In the genomic region with DNA sequence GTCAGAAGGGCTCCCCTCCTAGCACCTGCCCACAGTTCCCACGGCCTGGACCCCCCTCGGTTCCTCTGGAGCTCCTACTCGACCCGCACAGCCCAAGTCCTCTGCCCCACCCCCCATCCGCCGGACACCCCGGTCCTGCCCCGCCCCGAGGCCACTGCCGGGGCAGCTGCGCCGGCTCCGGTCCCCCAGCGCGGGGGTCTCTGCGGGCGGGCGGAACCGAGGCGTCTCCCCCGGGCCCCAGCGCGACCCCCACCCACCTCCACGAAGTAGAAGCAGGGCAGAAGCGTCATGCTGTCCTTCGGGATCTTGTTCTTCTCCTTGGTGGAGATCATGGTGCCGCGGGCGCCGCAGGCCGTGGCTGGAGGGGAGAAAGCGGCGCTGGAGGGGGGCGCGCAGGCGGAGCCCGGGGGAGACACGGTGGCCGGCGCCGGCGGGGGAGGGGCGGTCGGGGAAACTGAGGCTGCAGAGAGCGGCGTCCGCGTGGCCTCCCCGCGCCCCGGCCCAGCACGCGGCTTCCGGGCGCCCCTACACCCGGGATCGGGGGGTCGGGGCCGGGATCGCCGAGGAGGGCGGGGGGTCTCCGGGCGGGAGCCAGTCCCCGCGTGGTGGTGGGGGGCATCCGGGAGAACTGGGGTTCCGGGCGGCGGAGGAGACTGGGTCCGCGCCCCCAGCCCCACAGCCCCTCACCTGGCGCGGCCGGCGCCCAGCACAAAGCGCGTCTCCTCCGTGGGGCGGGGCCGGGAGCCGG, we compare ENCODE assay signal across 10 cellular contexts. TPM values are rescaled to one million over a fixed set of nuclear protein-coding genes. Genes with fewer than 3 reads are reported as not detected.
A peak's percentile ranks its signal among the peaks of the same experiment; 100 is the strongest.
DNase-seq lines count a peak whose midpoint lies in the region; ATAC-seq, FAIRE-seq and TF ChIP-seq lines count a peak whose summit lies in the region.
"Had no signal": no experiment of that assay in that cellular context is flagged by ENCODE, and none has a peak within 500 bp of the region (broad histone marks: within the 10 kb centered on the region; RNA-seq: fewer than 3 reads in every experiment).

A gene with protein sequence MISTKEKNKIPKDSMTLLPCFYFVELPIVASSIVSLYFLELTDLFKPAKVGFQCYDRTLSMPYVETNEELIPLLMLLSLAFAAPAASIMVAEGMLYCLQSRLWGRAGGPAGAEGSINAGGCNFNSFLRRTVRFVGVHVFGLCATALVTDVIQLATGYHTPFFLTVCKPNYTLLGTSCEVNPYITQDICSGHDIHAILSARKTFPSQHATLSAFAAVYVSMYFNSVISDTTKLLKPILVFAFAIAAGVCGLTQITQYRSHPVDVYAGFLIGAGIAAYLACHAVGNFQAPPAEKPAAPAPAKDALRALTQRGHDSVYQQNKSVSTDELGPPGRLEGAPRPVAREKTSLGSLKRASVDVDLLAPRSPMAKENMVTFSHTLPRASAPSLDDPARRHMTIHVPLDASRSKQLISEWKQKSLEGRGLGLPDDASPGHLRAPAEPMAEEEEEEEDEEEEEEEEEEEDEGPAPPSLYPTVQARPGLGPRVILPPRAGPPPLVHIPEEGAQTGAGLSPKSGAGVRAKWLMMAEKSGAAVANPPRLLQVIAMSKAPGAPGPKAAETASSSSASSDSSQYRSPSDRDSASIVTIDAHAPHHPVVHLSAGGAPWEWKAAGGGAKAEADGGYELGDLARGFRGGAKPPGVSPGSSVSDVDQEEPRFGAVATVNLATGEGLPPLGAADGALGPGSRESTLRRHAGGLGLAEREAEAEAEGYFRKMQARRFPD (minus strand): TSS at position 728 of the 748 bp plus-strand sequence. CDS start 396 bp downstream, at position 332.

- TF ChIP-seq POLR2A in endothelial cell of umbilical vein (IDR thresholded peaks at IDR 0.05; ENCODE audit: low read depth, low read length) = no peak

- H3K27me3 ChIP-seq in AG04450 (ENCODE audit: control insufficient read depth, insufficient read depth, low read length) = no peaks in the 10 kb centered on the region
- H3K27me3 ChIP-seq in endothelial cell of umbilical vein (ENCODE audit: control insufficient read depth in 2 of 2, insufficient read depth in 2 of 2, low read length in 2 of 2) = no peaks in the 10 kb centered on the region
- H3K27me3 ChIP-seq in PC-3 (ENCODE audit: low read length) = no peaks in the 10 kb centered on the region

- DNase-seq in AG04450 (ENCODE audit: low read depth, low spot score) = no peak
- DNase-seq in HuH-7.5 (ENCODE audit: low spot score) = peak; percentile 77
- DNase-seq in endothelial cell of umbilical vein (ENCODE audit: low read depth, low spot score) = no peak
- DNase-seq in neural crest cell (ENCODE audit: low read depth, low spot score) = no peak
- DNase-seq in UCSD-AML1 (lab: John Stamatoyannopoulos, UW; ENCODE audit: unreplicated experiment) = no peak
- DNase-seq in activated T-cell treated with anti-CD3 and anti-CD28 coated beads for 4 hours = no peak
- no peak for DNase-seq in GM19238 (ENCODE audit: insufficient read length, low spot score)
- DNase-seq in PC-3 = no peak
- DNase-seq: naive B cell, SHP77 treated with DMSO at 0.1 percent for 48 hours had no signal

- no peaks in the 10 kb centered on the region for H3F3A ChIP-seq in PC-3 (ENCODE audit: low read length, unreplicated experiment)

- no peaks in the 10 kb centered on the region for H3K36me3 ChIP-seq in endothelial cell of umbilical vein (ENCODE audit: control insufficient read depth in 2 of 2, extremely low read depth in 1 of 2, insufficient read depth in 2 of 2, low read length in 2 of 2)
- no peaks in the 10 kb centered on the region for H3K36me3 ChIP-seq in PC-3 (ENCODE audit: low read depth, low read length)

- no peak for FAIRE-seq in endothelial cell of umbilical vein (lab: Jason Lieb, UNC)

- H3K9me3 Mint-ChIP-seq in neural crest cell = peaks cover 3% of the 10 kb centered on the region

- no peaks in the 10 kb centered on the region for H3K9me2 ChIP-seq in PC-3 (replicated peaks; ENCODE audit: low read length)

- peak within 1 kb of the TSS; percentile 81 for H3K4me3 Mint-ChIP-seq in neural crest cell

- no peaks in the 10 kb centered on the region for H3K4me1 ChIP-seq in endothelial cell of umbilical vein (ENCODE audit: control insufficient read depth, extremely low read depth, insufficient read depth, low read length)
- no peaks in the 10 kb centered on the region for H3K4me1 ChIP-seq in PC-3 (ENCODE audit: insufficient read depth, low read length)

- H2AFZ ChIP-seq in endothelial cell of umbilical vein (ENCODE audit: low read depth, low read length) (no peak within 1 kb of the TSS), PC-3 (ENCODE audit: low read length) (no peak within 1 kb of the TSS)

- H3K79me2 ChIP-seq in endothelial cell of umbilical vein (ENCODE audit: control insufficient read depth, insufficient read depth, low read length) (no peaks in the 10 kb centered on the region), PC-3 (ENCODE audit: low read length) (no peaks in the 10 kb centered on the region)

- POLR2A ChIA-PET in AG04450 (lab: Yijun Ruan, JAX) (no interaction called here), endothelial cell of umbilical vein (lab: Charles Lee) (no interaction called here), PC-3 (lab: Charles Lee; ENCODE audit: unreplicated experiment) (no interaction called here)

- no peaks in the 10 kb centered on the region for H3K27me3 Mint-ChIP-seq in neural crest cell (ENCODE audit: low read depth)

- H3K27ac ChIP-seq in AG04450 (ENCODE audit: low read depth, low read length) (no peak within 1 kb of the TSS), endothelial cell of umbilical vein (ENCODE audit: insufficient read depth, low read depth, low read length) (no peak within 1 kb of the TSS), PC-3 (ENCODE audit: low read length) (no peak within 1 kb of the TSS)

- no peaks in the 10 kb centered on the region for H3K9me1 ChIP-seq in endothelial cell of umbilical vein (replicated peaks; ENCODE audit: control insufficient read depth, extremely low read depth, insufficient read depth, low read length)

- H4K20me1 ChIP-seq in endothelial cell of umbilical vein (replicated peaks; ENCODE audit: control insufficient read depth, extremely low read depth, insufficient read depth, low read length) = no peaks in the 10 kb centered on the region
- H4K20me1 ChIP-seq in PC-3 (ENCODE audit: low read length) = no peaks in the 10 kb centered on the region

- no peak within 1 kb of the TSS for H3K4me2 ChIP-seq in endothelial cell of umbilical vein (ENCODE audit: insufficient read depth, low read length)
- H3K4me2 ChIP-seq in PC-3 (ENCODE audit: low read length) = no peak within 1 kb of the TSS

- TF ChIP-seq CTCF in AG04450 (IDR thresholded peaks at IDR 0.05; ENCODE audit: low read depth, low read length) (no peak), endothelial cell of umbilical vein (IDR thresholded peaks at IDR 0.05; ENCODE audit: extremely low read depth in 1 of 2, insufficient read depth in 1 of 2, low read depth in 1 of 2, low read length in 2 of 2) (no peak), neural crest cell (conservative IDR thresholded peaks at IDR 0.05) (no peak), PC-3 (conservative IDR thresholded peaks at IDR 0.05; ENCODE audit: low read depth, low read length) (no peak)

- intact Hi-C loops in endothelial cell of umbilical vein (cut with micrococcal nuclease) = no loop called here
- intact Hi-C loops in PC-3 (cut with micrococcal nuclease) = no loop called here

- H3K27ac Mint-ChIP-seq in neural crest cell (ENCODE audit: unreplicated experiment) = no peak within 1 kb of the TSS

- H3K36me3 Mint-ChIP-seq in neural crest cell (ENCODE audit: low read depth) = peaks cover 3% of the 10 kb centered on the region

- CTCF ChIA-PET in AG04450 (lab: Charles Lee) = no interaction called here
- CTCF ChIA-PET in endothelial cell of umbilical vein (lab: Charles Lee) = no interaction called here
- CTCF ChIA-PET in PC-3 (lab: Charles Lee) = no interaction called here

- no peaks in the 10 kb centered on the region for H3K4me1 Mint-ChIP-seq in neural crest cell

- no peak within 1 kb of the TSS for H3K9ac ChIP-seq in endothelial cell of umbilical vein (replicated peaks; ENCODE audit: extremely low read depth, insufficient read depth, low read length)
- H3K9ac ChIP-seq in PC-3 (ENCODE audit: low read length) = no peak within 1 kb of the TSS

- ATAC-seq in PC-3 = no peak

- H3K9me3 ChIP-seq in AG04450 (ENCODE audit: control insufficient read depth, insufficient read depth, low read length) (peaks cover 5% of the 10 kb centered on the region; the same call in 1 of the 2 replicates), endothelial cell of umbilical vein (replicated peaks; ENCODE audit: control insufficient read depth, insufficient read depth, low read length) (no peaks in the 10 kb centered on the region), PC-3 (ENCODE audit: low read length) (no peaks in the 10 kb centered on the region)

- no TSS peak for BruUV-seq in endothelial cell of umbilical vein (replicated peaks; lab: Mats Ljungman, UMichigan)
- BruUV-seq in PC-3 (replicated peaks; lab: Mats Ljungman, UMichigan) = no TSS peak

- dilution Hi-C loops in endothelial cell of umbilical vein (cut with MboI; ENCODE audit: extremely low pct_ligation_motif_present, low sequenced_read_pairs) = no loop called here

- H3K4me3 ChIP-seq in AG04450 (ENCODE audit: low read depth, low read length) = peak within 1 kb of the TSS; percentile 48
- peak within 1 kb of the TSS in 1 of 3 experiments; percentile 21 for H3K4me3 ChIP-seq in endothelial cell of umbilical vein (replicated peaks in 1 of 3; ENCODE audit: insufficient read depth in 1 of 3, low read depth in 1 of 3, low read length in 3 of 3)
- no peak within 1 kb of the TSS for H3K4me3 ChIP-seq in PC-3 (ENCODE audit: low read length)

TF ChIP-seq in endothelial cell of umbilical vein, 7 proteins besides CTCF, POLR2A, EP300 and RAD21 (continues in another document):
- TF ChIP-seq FOS (IDR thresholded peaks at IDR 0.05; ENCODE audit: borderline replicate concordance, insufficient read depth, low read length) (no peak), POLR2AphosphoS5 (IDR thresholded peaks at IDR 0.05; ENCODE audit: insufficient read depth, low read depth, low read length) (no peak), EZH2 (IDR thresholded peaks at IDR 0.05; ENCODE audit: borderline replicate concordance, low read depth, low read length, severe bottlenecking) (peak; percentile 50), GATA2 (IDR thresholded peaks at IDR 0.05; ENCODE audit: insufficient read depth, insufficient read length, low read depth, low read length) (no peak)

RNA-seq across cellular contexts. Expression of the gene that starts here (rescaled TPM):
- polyA plus RNA-seq in AG04450 (2011; rRNA removed) (1.3 and 2.2 TPM in 2 replicates), endothelial cell of umbilical vein (1.1 and 2.0 TPM in 2 replicates)
- 1.6 and 2.1 TPM in 2 replicates for polyA minus RNA-seq in AG04450 (2011; rRNA and poly(A)+ RNA removed)
- total RNA-seq in endothelial cell of umbilical vein (0.76 and 1.2 TPM in 2 replicates), neural crest cell (46.3 and 50.9 TPM in 2 replicates), PC-3 (2014; rRNA removed) (not detected in 2 replicates)
- polyA plus RNA-seq in endothelial cell of umbilical vein (2011; cell fraction: cytosol; rRNA removed) = 0.30 and 0.52 TPM in 2 replicates
- polyA plus RNA-seq in endothelial cell of umbilical vein (2011; cell fraction: nucleus; rRNA removed) = 0.28 and 0.41 TPM in 2 replicates
- 1.3 and 5.6 TPM in 2 replicates for polyA plus RNA-seq in endothelial cell of umbilical vein (2012)
- 0.76 and 0.83 TPM in 2 replicates for polyA minus RNA-seq in endothelial cell of umbilical vein
- polyA minus RNA-seq in endothelial cell of umbilical vein (2011; cell fraction: cytosol; rRNA and poly(A)+ RNA removed) = not detected
- 0.19 TPM in 2 replicates for polyA minus RNA-seq in endothelial cell of umbilical vein (2011; cell fraction: nucleus; rRNA and poly(A)+ RNA removed)

Comparison
In these comparisons a context has a peak if more than half of its experiments do, and no peak if none do; other contexts are left out.
1. RNA of the gene that starts here (total RNA-seq): 46.3 to 50.9 TPM in neural crest cell; 0.76 to 1.2 TPM in endothelial cell of umbilical vein and not detected in PC-3; every median in the first group is over 10 times any median in the second.